ENCODE assay signal across 3 cellular contexts in the genomic region with DNA sequence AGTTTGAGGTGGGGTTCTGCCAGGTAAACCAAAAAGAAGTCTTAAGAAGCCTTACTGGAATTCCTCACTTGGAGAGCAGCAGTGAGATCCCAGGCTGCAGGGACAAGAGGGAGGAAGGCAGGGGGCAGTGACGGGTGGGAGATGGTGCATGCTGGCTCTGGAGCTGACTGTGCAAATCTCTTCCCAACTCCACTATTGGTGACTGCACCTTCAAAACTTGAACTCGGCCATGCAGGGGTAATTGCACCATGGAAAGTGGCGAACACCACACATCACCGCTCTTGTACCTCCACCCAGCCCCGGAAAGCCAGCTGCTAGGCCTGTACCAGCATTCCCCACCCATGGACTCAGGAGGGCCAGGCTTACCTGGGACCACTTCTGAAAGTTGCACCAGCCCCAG.
TF ChIP-seq lines count a peak whose summit lies in the region.

No MANE protein-coding gene starts in this region.

TF ChIP-seq in SK-N-SH treated with all-trans-retinoic acid at 6 μM for 48 hours, 23 proteins besides CTCF, POLR2A, EP300 and RAD21 (continues in another document):
- TF ChIP-seq PATZ1 (CRISPR knock-in tag; IDR thresholded peaks at IDR 0.05; ENCODE audit: borderline replicate concordance) (no peak), TCF4 (CRISPR knock-in tag; IDR thresholded peaks at IDR 0.05; ENCODE audit: borderline replicate concordance) (no peak), ZNF8 (CRISPR knock-in tag; IDR thresholded peaks at IDR 0.05) (no peak), ZNF70 (CRISPR knock-in tag; IDR thresholded peaks at IDR 0.05) (no peak), OSR1 (CRISPR knock-in tag; IDR thresholded peaks at IDR 0.05) (no peak), ZNF565 (CRISPR knock-in tag; conservative IDR thresholded peaks at IDR 0.05; ENCODE audit: low read depth) (no peak), RARB (CRISPR knock-in tag; IDR thresholded peaks at IDR 0.05) (no peak), TOX (CRISPR knock-in tag; IDR thresholded peaks at IDR 0.05; ENCODE audit: borderline replicate concordance) (no peak), CREB5 (CRISPR knock-in tag; IDR thresholded peaks at IDR 0.05; ENCODE audit: low read depth) (no peak), TSHZ2 (CRISPR knock-in tag; IDR thresholded peaks at IDR 0.05) (no peak), PPARA (CRISPR knock-in tag; IDR thresholded peaks at IDR 0.05; ENCODE audit: borderline replicate concordance) (no peak), ZFP3 (CRISPR knock-in tag; IDR thresholded peaks at IDR 0.05) (no peak), ESRRG (CRISPR knock-in tag; IDR thresholded peaks at IDR 0.05) (no peak)

TF ChIP-seq in SK-N-SH, 30 proteins besides CTCF, POLR2A, EP300 and RAD21 (continued from another document):
- TF ChIP-seq, protein P1, sequence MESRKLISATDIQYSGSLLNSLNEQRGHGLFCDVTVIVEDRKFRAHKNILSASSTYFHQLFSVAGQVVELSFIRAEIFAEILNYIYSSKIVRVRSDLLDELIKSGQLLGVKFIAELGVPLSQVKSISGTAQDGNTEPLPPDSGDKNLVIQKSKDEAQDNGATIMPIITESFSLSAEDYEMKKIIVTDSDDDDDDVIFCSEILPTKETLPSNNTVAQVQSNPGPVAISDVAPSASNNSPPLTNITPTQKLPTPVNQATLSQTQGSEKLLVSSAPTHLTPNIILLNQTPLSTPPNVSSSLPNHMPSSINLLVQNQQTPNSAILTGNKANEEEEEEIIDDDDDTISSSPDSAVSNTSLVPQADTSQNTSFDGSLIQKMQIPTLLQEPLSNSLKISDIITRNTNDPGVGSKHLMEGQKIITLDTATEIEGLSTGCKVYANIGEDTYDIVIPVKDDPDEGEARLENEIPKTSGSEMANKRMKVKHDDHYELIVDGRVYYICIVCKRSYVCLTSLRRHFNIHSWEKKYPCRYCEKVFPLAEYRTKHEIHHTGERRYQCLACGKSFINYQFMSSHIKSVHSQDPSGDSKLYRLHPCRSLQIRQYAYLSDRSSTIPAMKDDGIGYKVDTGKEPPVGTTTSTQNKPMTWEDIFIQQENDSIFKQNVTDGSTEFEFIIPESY (IDR thresholded peaks at IDR 0.05; ENCODE audit: borderline replicate concordance, low read depth) = no peak
- TF ChIP-seq, protein P2, sequence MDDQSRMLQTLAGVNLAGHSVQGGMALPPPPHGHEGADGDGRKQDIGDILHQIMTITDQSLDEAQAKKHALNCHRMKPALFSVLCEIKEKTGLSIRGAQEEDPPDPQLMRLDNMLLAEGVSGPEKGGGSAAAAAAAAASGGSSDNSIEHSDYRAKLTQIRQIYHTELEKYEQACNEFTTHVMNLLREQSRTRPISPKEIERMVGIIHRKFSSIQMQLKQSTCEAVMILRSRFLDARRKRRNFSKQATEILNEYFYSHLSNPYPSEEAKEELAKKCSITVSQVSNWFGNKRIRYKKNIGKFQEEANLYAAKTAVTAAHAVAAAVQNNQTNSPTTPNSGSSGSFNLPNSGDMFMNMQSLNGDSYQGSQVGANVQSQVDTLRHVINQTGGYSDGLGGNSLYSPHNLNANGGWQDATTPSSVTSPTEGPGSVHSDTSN (IDR thresholded peaks at IDR 0.05) = no peak
- TF ChIP-seq GABPA (IDR thresholded peaks at IDR 0.05; ENCODE audit: low read depth) (no peak), REST (IDR thresholded peaks at IDR 0.05; ENCODE audit: low read depth, low read length) (no peak), SIN3A (IDR thresholded peaks at IDR 0.05; ENCODE audit: borderline replicate concordance, low read depth, low read length) (no peak), RXRA (IDR thresholded peaks at IDR 0.05; ENCODE audit: borderline replicate concordance, low read depth) (no peak)

TF ChIP-seq in WTC11, 78 proteins besides CTCF, POLR2A, EP300 and RAD21 (continued from another document):
- no peak for TF ChIP-seq AFF4 (CRISPR knock-in tag; IDR thresholded peaks at IDR 0.05; ENCODE audit: borderline replicate concordance)
- TF ChIP-seq, protein P3, sequence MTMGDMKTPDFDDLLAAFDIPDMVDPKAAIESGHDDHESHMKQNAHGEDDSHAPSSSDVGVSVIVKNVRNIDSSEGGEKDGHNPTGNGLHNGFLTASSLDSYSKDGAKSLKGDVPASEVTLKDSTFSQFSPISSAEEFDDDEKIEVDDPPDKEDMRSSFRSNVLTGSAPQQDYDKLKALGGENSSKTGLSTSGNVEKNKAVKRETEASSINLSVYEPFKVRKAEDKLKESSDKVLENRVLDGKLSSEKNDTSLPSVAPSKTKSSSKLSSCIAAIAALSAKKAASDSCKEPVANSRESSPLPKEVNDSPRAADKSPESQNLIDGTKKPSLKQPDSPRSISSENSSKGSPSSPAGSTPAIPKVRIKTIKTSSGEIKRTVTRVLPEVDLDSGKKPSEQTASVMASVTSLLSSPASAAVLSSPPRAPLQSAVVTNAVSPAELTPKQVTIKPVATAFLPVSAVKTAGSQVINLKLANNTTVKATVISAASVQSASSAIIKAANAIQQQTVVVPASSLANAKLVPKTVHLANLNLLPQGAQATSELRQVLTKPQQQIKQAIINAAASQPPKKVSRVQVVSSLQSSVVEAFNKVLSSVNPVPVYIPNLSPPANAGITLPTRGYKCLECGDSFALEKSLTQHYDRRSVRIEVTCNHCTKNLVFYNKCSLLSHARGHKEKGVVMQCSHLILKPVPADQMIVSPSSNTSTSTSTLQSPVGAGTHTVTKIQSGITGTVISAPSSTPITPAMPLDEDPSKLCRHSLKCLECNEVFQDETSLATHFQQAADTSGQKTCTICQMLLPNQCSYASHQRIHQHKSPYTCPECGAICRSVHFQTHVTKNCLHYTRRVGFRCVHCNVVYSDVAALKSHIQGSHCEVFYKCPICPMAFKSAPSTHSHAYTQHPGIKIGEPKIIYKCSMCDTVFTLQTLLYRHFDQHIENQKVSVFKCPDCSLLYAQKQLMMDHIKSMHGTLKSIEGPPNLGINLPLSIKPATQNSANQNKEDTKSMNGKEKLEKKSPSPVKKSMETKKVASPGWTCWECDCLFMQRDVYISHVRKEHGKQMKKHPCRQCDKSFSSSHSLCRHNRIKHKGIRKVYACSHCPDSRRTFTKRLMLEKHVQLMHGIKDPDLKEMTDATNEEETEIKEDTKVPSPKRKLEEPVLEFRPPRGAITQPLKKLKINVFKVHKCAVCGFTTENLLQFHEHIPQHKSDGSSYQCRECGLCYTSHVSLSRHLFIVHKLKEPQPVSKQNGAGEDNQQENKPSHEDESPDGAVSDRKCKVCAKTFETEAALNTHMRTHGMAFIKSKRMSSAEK (CRISPR knock-in tag; IDR thresholded peaks at IDR 0.05; ENCODE audit: borderline replicate concordance) = no peak
- no peak for TF ChIP-seq TCF7 (CRISPR knock-in tag; IDR thresholded peaks at IDR 0.05; ENCODE audit: low read depth)
- no peak for TF ChIP-seq ZNF219 (CRISPR knock-in tag; IDR thresholded peaks at IDR 0.05; ENCODE audit: borderline replicate concordance)
- no peak for TF ChIP-seq ZNF512 (CRISPR knock-in tag; IDR thresholded peaks at IDR 0.05; ENCODE audit: borderline replicate concordance)
- no peak for TF ChIP-seq MXD4 (CRISPR knock-in tag; IDR thresholded peaks at IDR 0.05; ENCODE audit: borderline replicate concordance)
- no peak for TF ChIP-seq TEAD4 (CRISPR knock-in tag; IDR thresholded peaks at IDR 0.05)
- no peak for TF ChIP-seq ZNF416 (CRISPR knock-in tag; IDR thresholded peaks at IDR 0.05)
- TF ChIP-seq NR3C1 (CRISPR knock-in tag; conservative IDR thresholded peaks at IDR 0.05; ENCODE audit: low read depth) = no peak
- TF ChIP-seq E2F1 (CRISPR knock-in tag; IDR thresholded peaks at IDR 0.05) = no peak
TF ChIP-seq in WTC11: peak in this region for 0.
